In the genomic region with DNA sequence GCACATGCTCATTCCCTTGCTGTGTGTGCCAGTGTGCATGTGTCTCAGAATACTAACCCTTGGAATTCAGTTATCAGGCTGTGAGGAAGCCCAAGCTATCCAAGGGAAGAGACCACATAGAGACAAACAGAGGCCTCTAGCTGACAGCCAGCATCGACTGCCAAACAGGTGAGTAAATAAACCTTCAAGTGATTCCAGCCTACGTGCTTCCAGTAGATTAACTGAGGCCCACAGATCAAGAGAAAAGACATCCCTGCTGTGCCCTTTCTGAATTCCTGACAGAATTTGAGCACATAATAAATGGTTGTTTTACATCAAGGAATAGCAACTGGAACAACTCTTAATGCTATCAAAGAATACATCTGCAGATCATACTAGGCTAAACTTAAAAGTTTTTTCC, we compare ENCODE assay signal across 16 cellular contexts.
"Had no signal": no experiment of that assay in that cellular context is flagged by ENCODE, and none has a peak within 500 bp of the region (broad histone marks: within the 10 kb centered on the region; RNA-seq: fewer than 3 reads in every experiment).

No MANE protein-coding gene starts in this region.

- H3K9me3 ChIP-seq: colonic mucosa, ovary had no signal

- H3K4me1 ChIP-seq: colonic mucosa, right lobe of liver, transverse colon had no signal

- ATAC-seq: activated CD8-positive, alpha-beta T cell treated with anti-CD3 and anti-CD28 coated beads, Interleukin-2, amount 10 ng/mL, durations not matched to agents 7 days and 5 days; activated naive CD4-positive, alpha-beta T cell treated with anti-CD3 and anti-CD28 coated beads, Interleukin-2, amount 50 U/mL, for 72 hours; esophagus mucosa; stimulated activated naive CD8-positive, alpha-beta T cell treated with anti-CD3 and anti-CD28 coated beads, Interleukin-15, Interleukin-2, amounts not matched to agents 100 U/mL and 50 U/mL, for 24 hours had no signal

- DNase-seq: activated B cell treated with CpG ODN at 0.5 μM for 24 hours; activated CD4-positive, alpha-beta T cell treated with anti-CD3 and anti-CD28 coated beads for 48 hours; activated CD8-positive, alpha-beta memory T cell treated with anti-CD3 and anti-CD28 coated beads, Interleukin-2, amount 50 U/mL, for 4 hours; activated CD8-positive, alpha-beta T cell treated with anti-CD3 and anti-CD28 coated beads, Interleukin-2, amount 10 ng/mL, durations not matched to agents 7 days and 5 days; activated effector memory CD4-positive, alpha-beta T cell treated with anti-CD3 and anti-CD28 coated beads, Interleukin-2, amount 50 U/mL, for 16 hours; activated T-cell treated with anti-CD3 and anti-CD28 coated beads, Interleukin-2, amount 50 U/mL, for 48 hours; central memory CD4-positive, alpha-beta T cell; colonic mucosa; naive B cell; ovary; right lobe of liver; stimulated activated naive CD8-positive, alpha-beta T cell treated with anti-CD3 and anti-CD28 coated beads, Interleukin-15, Interleukin-2, amounts not matched to agents 100 U/mL and 50 U/mL, for 24 hours; transverse colon had no signal

- H3K4me3 ChIP-seq: colonic mucosa, ovary, right lobe of liver, smooth muscle cell, transverse colon had no signal

- H3K27ac ChIP-seq: colonic mucosa, ovary, right lobe of liver, transverse colon had no signal

- H3K36me3 ChIP-seq: colonic mucosa, ovary had no signal

- H3K27me3 ChIP-seq: colonic mucosa, ovary, right lobe of liver, transverse colon had no signal
